7 cellular contexts compared by ENCODE assay signal in genomic region chr1:10514490-10515235, GRCh38. TPM values are rescaled to one million over a fixed set of nuclear protein-coding genes. Genes with fewer than 3 reads are reported as not detected.
DNase-seq lines count a peak whose midpoint lies in the region; ATAC-seq, FAIRE-seq and TF ChIP-seq lines count a peak whose summit lies in the region.

No MANE protein-coding gene starts in this region.

- intact Hi-C loops in uterus (cut with DNase I; ENCODE audit: low total_unique reads) = no loop called here

- no peaks in the 10 kb centered on the region for H3K9me3 ChIP-seq in T-helper 17 cell (ENCODE audit: control insufficient read depth, low read length, poor library complexity, severe bottlenecking)
- no peaks in the 10 kb centered on the region for H3K9me3 ChIP-seq in uterus

- H3K27ac ChIP-seq in uterus = no peak overlapping the region

- no peaks in the 10 kb centered on the region for H3K36me3 Mint-ChIP-seq in T-helper 17 cell (ENCODE audit: low read depth)

- DNase-seq in NCI-H1092 (lab: John Stamatoyannopoulos, UW) (peak; percentile 57), T-helper 17 cell (no peak), hepatic stellate cell (ENCODE audit: low spot score) (peak; percentile 34), uterus (no peak)

- H3K27me3 Mint-ChIP-seq in T-helper 17 cell = no peaks in the 10 kb centered on the region

- ATAC-seq in T-helper 17 cell (no peak), GM18511 (IDR thresholded peaks at IDR 0.05; ENCODE audit: unreplicated experiment) (no peak), GM21529 (IDR thresholded peaks at IDR 0.05; ENCODE audit: unreplicated experiment) (no peak)

- no peaks in the 10 kb centered on the region for H3K27me3 ChIP-seq in uterus

- peaks cover 67% of the 10 kb centered on the region for H3K4me1 Mint-ChIP-seq in T-helper 17 cell

- peaks cover 0 to 3% of the 10 kb centered on the region in 2 donors for H3K4me1 ChIP-seq in uterus

- TF ChIP-seq CTCF in uterus (IDR thresholded peaks at IDR 0.05) = peak; percentile 50 to 59 (median 56)

- FAIRE-seq in G401.6 (lab: Jason Lieb, UNC) = peak; percentile 64

- H3K27ac Mint-ChIP-seq in T-helper 17 cell = peak overlapping the region; percentile 94

- peak overlapping the region; percentile 55 for H3K4me3 Mint-ChIP-seq in T-helper 17 cell

- TF ChIP-seq POLR2A in uterus (IDR thresholded peaks at IDR 0.05) = no peak

- no peaks in the 10 kb centered on the region for H3K36me3 ChIP-seq in uterus

- H3K4me3 ChIP-seq in uterus = no peak overlapping the region

RNA-seq across cellular contexts. Expression of gene PEX14, which starts 39.9 kb away (rescaled TPM):
- total RNA-seq in T-helper 17 cell (10 to 100 TPM; 16.0 TPM), uterus (10 to 100 TPM in 1 of 4 donors, 1 to 10 TPM in 3; 2.0 to 21.9 (median 5.3) TPM)

RNA-seq across cellular contexts. Expression of gene DFFA, which starts 42.3 kb away (rescaled TPM):
- total RNA-seq in T-helper 17 cell (10 to 100 TPM; 14.6 to 15.1 TPM), uterus (10 to 100 TPM in 3 of 4 donors, 1 to 10 TPM in 1; 5.1 to 41.6 (median 25.7) TPM)

Comparison
In these comparisons a context has a peak if more than half of its experiments do, and no peak if none do; other contexts are left out.
1. DNase-seq: peak in NCI-H1092 (single experiment) and hepatic stellate cell (single experiment); none in T-helper 17 cell (0 of 3) and uterus (0 of 2).